16 cellular contexts compared by ENCODE assay signal in the genomic region with DNA sequence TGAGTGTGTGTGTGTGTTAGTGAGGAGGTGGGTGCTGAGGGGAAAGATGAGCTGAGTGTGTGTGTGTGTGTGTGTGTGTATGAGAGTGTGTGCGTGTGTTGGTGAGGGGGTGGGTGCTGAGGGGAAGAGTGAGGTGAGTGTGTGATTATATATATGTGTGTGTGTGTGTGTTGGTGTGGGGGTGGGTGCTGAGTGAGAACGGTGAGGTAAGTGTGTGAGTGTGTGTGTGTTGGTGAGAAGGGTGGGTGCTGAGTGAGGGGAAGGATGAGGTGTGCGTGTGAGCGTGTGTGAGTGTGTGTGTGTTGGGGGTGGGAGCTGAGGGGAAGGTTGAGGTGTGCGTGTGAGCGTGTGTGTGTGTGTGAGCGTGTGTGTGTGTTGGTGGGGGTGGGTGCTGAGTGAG.
"Had no signal": no experiment of that assay in that cellular context is flagged by ENCODE, and none has a peak within 500 bp of the region (broad histone marks: within the 10 kb centered on the region; RNA-seq: fewer than 3 reads in every experiment).

No MANE protein-coding gene starts in this region.

- FAIRE-seq: small intestine, TTC549 had no signal

- H3K27me3 ChIP-seq: adrenal gland, ovary, thyroid gland had no signal

- H3K4me1 ChIP-seq: adrenal gland, thyroid gland had no signal

- H3K27me3 Mint-ChIP-seq: activated CD4-positive, alpha-beta T cell treated with anti-CD3 and anti-CD28 coated beads, Interleukin-2, amount 10 ng/mL, durations not matched to agents 7 days and 5 days; activated naive CD4-positive, alpha-beta T cell treated with anti-CD3 and anti-CD28 coated beads, Interleukin-2, amount 10 ng/mL, durations not matched to agents 7 days and 5 days; activated T-helper 17 cell treated with anti-CD3 and anti-CD28 coated beads, Interleukin-2, amount 50 U/mL, for 72 hours; central memory CD8-positive, alpha-beta T cell; dendritic cell treated with granulocyte-macrophage colony-stimulating factor and Interleukin-4, amounts not matched to agents 40 ng/mL and 50 ng/mL, for 4 days; effector memory CD8-positive, alpha-beta T cell; T-helper 17 cell had no signal

- H3K36me3 Mint-ChIP-seq: activated naive CD4-positive, alpha-beta T cell treated with anti-CD3 and anti-CD28 coated beads, Interleukin-2, amount 10 ng/mL, durations not matched to agents 7 days and 5 days had no signal

- H3K9me3 ChIP-seq: adrenal gland, ovary, thyroid gland had no signal

- H3K36me3 ChIP-seq: adrenal gland, ovary, thyroid gland had no signal

- H3K27ac ChIP-seq: adrenal gland, ovary, thyroid gland had no signal

- H3K27ac Mint-ChIP-seq: activated B cell treated with CpG ODN at 0.5 μM for 24 hours; activated CD4-positive, alpha-beta T cell treated with anti-CD3 and anti-CD28 coated beads, Interleukin-2, amount 10 ng/mL, durations not matched to agents 7 days and 5 days; activated naive CD4-positive, alpha-beta T cell treated with anti-CD3 and anti-CD28 coated beads, Interleukin-2, amount 10 ng/mL, durations not matched to agents 7 days and 5 days; activated T-helper 17 cell treated with anti-CD3 and anti-CD28 coated beads, Interleukin-2, amount 50 U/mL, for 72 hours; dendritic cell treated with granulocyte-macrophage colony-stimulating factor and Interleukin-4, amounts not matched to agents 40 ng/mL and 50 ng/mL, for 4 days; effector memory CD8-positive, alpha-beta T cell; nephron progenitor cell; T-helper 17 cell had no signal

- DNase-seq: activated B cell treated with CpG ODN at 0.5 μM for 24 hours; activated CD4-positive, alpha-beta T cell treated with anti-CD3 and anti-CD28 coated beads, Interleukin-2, amount 10 ng/mL, durations not matched to agents 7 days and 5 days; activated CD8-positive, alpha-beta memory T cell treated with anti-CD3 and anti-CD28 coated beads for 24 hours; activated naive CD4-positive, alpha-beta T cell treated with anti-CD3 and anti-CD28 coated beads, Interleukin-2, amount 10 ng/mL, durations not matched to agents 7 days and 5 days; adrenal gland; effector memory CD8-positive, alpha-beta T cell; left colon; nephron progenitor cell; ovary; small intestine; T-helper 17 cell; thyroid gland had no signal

- H3K4me3 Mint-ChIP-seq: activated B cell treated with CpG ODN at 0.5 μM for 24 hours; activated CD4-positive, alpha-beta T cell treated with anti-CD3 and anti-CD28 coated beads, Interleukin-2, amount 10 ng/mL, durations not matched to agents 7 days and 5 days; activated naive CD4-positive, alpha-beta T cell treated with anti-CD3 and anti-CD28 coated beads, Interleukin-2, amount 10 ng/mL, durations not matched to agents 7 days and 5 days; activated T-helper 17 cell treated with anti-CD3 and anti-CD28 coated beads, Interleukin-2, amount 50 U/mL, for 72 hours; central memory CD8-positive, alpha-beta T cell; dendritic cell treated with granulocyte-macrophage colony-stimulating factor and Interleukin-4, amounts not matched to agents 40 ng/mL and 50 ng/mL, for 4 days; effector memory CD8-positive, alpha-beta T cell; nephron progenitor cell; T-helper 17 cell had no signal

- ATAC-seq: activated T-helper 17 cell treated with anti-CD3 and anti-CD28 coated beads, Interleukin-2, amount 50 U/mL, for 72 hours; effector memory CD8-positive, alpha-beta T cell; left colon; T-helper 17 cell had no signal

- H3K4me1 Mint-ChIP-seq: activated B cell treated with CpG ODN at 0.5 μM for 24 hours; activated CD4-positive, alpha-beta T cell treated with anti-CD3 and anti-CD28 coated beads, Interleukin-2, amount 10 ng/mL, durations not matched to agents 7 days and 5 days; activated naive CD4-positive, alpha-beta T cell treated with anti-CD3 and anti-CD28 coated beads, Interleukin-2, amount 10 ng/mL, durations not matched to agents 7 days and 5 days; activated T-helper 17 cell treated with anti-CD3 and anti-CD28 coated beads, Interleukin-2, amount 50 U/mL, for 72 hours; central memory CD8-positive, alpha-beta T cell; T-helper 17 cell had no signal

- H3K4me3 ChIP-seq: adrenal gland, ovary, thyroid gland had no signal

- H3K9me3 Mint-ChIP-seq: activated B cell treated with CpG ODN at 0.5 μM for 24 hours; activated CD4-positive, alpha-beta T cell treated with anti-CD3 and anti-CD28 coated beads, Interleukin-2, amount 10 ng/mL, durations not matched to agents 7 days and 5 days; activated T-helper 17 cell treated with anti-CD3 and anti-CD28 coated beads, Interleukin-2, amount 50 U/mL, for 72 hours; central memory CD8-positive, alpha-beta T cell had no signal
